In genomic region chr7:13963925-13964324, GRCh38 we compare ENCODE assay signal across 27 cellular contexts.
"Had no signal": no experiment of that assay in that cellular context is flagged by ENCODE, and none has a peak within 500 bp of the region (broad histone marks: within the 10 kb centered on the region; RNA-seq: fewer than 3 reads in every experiment).

No MANE protein-coding gene starts in this region.

- H3K9me3 ChIP-seq: adrenal gland, body of pancreas, breast epithelium, SJCRH30, SK-N-SH had no signal

- H3K9ac ChIP-seq: SK-N-SH had no signal

- DNase-seq: activated CD4-positive, alpha-beta memory T cell treated with anti-CD3 and anti-CD28 coated beads for 36 hours; activated CD4-positive, alpha-beta T cell treated with anti-CD3 and anti-CD28 coated beads for 36 hours; activated CD4-positive, alpha-beta T cell treated with anti-CD3 and anti-CD28 coated beads, Interleukin-2, amount 10 ng/mL, durations not matched to agents 7 days and 5 days; activated CD8-positive, alpha-beta memory T cell treated with anti-CD3 and anti-CD28 coated beads, Interleukin-2, amount 50 U/mL, for 4 hours; activated gamma-delta T cell treated with Interleukin-2 at 50 U/mL for 16 hours; activated naive CD4-positive, alpha-beta T cell treated with anti-CD3 and anti-CD28 coated beads for 36 hours; activated T-cell treated with anti-CD3 and anti-CD28 coated beads for 4 hours; activated T-cell treated with anti-CD3 and anti-CD28 coated beads, Interleukin-2, amount 50 U/mL, for 4 hours; adrenal gland; body of pancreas; MM.1S; MV-4-11; NCI-H1092; NCI-H1436 treated with DMSO at 0.1 percent for 48 hours; NCI-H1694 treated with DMSO at 0.1 percent for 48 hours; NCI-H2029; NCI-H345; NCI-H524 treated with DMSO at 0.1 percent for 48 hours; NK-92 treated with Interleukin-12 subunit alpha and Interleukin-12 subunit beta, amount 100 ng/mL, for 24 hours; Right ventricle myocardium superior; SJCRH30; SK-N-SH had no signal

- H3K36me3 ChIP-seq: adrenal gland, breast epithelium had no signal

- H3K27me3 ChIP-seq: adrenal gland, body of pancreas, breast epithelium, SJCRH30 had no signal

- ATAC-seq: activated CD4-positive, alpha-beta T cell treated with anti-CD3 and anti-CD28 coated beads for 36 hours; activated CD4-positive, CD25-positive, alpha-beta regulatory T cell treated with anti-CD3 and anti-CD28 coated beads, Interleukin-2, amount 50 U/mL, for 24 hours; activated naive CD4-positive, alpha-beta T cell treated with anti-CD3 and anti-CD28 coated beads, Interleukin-2, amount 50 U/mL, for 72 hours; activated T-cell treated with anti-CD3 and anti-CD28 coated beads, Interleukin-2, amount 50 U/mL, for 4 hours; body of pancreas had no signal

- H3K27ac ChIP-seq: adrenal gland, body of pancreas, breast epithelium, SJCRH30 had no signal

- H3K4me1 ChIP-seq: adrenal gland, body of pancreas, breast epithelium, SJCRH30 had no signal

- FAIRE-seq: astrocyte, TTC549 had no signal

- H3K4me3 ChIP-seq: adrenal gland, body of pancreas, breast epithelium, SJCRH30 had no signal
